ENCODE assay signal across 23 cellular contexts in the genomic region with DNA sequence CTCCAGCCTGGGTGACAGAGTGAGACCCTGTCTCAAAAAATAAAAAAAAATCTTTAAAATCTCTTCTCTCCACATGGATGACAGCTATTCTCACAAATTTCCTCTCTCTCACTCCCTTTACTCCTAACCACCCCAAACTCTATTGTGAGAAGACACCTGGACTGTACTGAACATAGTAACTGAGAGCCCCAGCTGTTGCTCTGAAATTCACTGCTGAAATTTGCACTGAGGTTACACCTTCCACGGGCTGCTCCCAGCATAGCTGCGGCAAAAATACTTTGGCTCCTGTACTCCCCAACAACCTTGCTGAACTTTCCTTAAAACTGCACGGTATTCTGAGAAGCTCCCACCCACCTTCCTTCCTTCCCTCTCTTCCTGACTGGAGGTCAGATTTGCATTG.
"Had no signal": no experiment of that assay in that cellular context is flagged by ENCODE, and none has a peak within 500 bp of the region (broad histone marks: within the 10 kb centered on the region; RNA-seq: fewer than 3 reads in every experiment).

No MANE protein-coding gene starts in this region.

- H3K36me3 ChIP-seq: esophagus squamous epithelium, heart right ventricle, lower lobe of right lung, prostate gland, right atrium auricular region, spleen, tibial artery had no signal

- H3K27ac ChIP-seq: coronary artery, esophagus squamous epithelium, heart right ventricle, lower lobe of right lung, parathyroid adenoma, prostate gland, right atrium auricular region, skin epidermis, spleen, testis, tibial artery had no signal

- H3K27me3 Mint-ChIP-seq: stimulated activated memory B cell treated with anti-CD40 and anti-IgM and Interleukin-4, amounts not matched to agents 10 μg/mL and 1 μg/mL and 100 μg/mL, for 72 hours; type B pancreatic cell had no signal

- H3K9me3 Mint-ChIP-seq: natural killer cell; neural crest cell; stimulated activated memory B cell treated with anti-CD40 and anti-IgM and Interleukin-4, amounts not matched to agents 10 μg/mL and 1 μg/mL and 100 μg/mL, for 72 hours; type B pancreatic cell had no signal

- H2AFZ ChIP-seq: parathyroid adenoma had no signal

- H3K36me3 Mint-ChIP-seq: natural killer cell; stimulated activated memory B cell treated with anti-CD40 and anti-IgM and Interleukin-4, amounts not matched to agents 10 μg/mL and 1 μg/mL and 100 μg/mL, for 72 hours; type B pancreatic cell had no signal

- ATAC-seq: heart right ventricle; left ventricle myocardium superior; lower lobe of right lung; natural killer cell; stimulated activated memory B cell treated with anti-CD40 and anti-IgM and Interleukin-4, amounts not matched to agents 10 μg/mL and 1 μg/mL and 100 μg/mL, for 72 hours; stimulated activated naive CD8-positive, alpha-beta T cell treated with anti-CD3 and anti-CD28 coated beads, Interleukin-15, Interleukin-2, amounts not matched to agents 100 U/mL and 50 U/mL, for 24 hours had no signal

- H3K79me2 ChIP-seq: parathyroid adenoma had no signal

- H3K4me1 ChIP-seq: parathyroid adenoma, prostate gland had no signal

- H3K4me3 Mint-ChIP-seq: natural killer cell; neural crest cell; stimulated activated memory B cell treated with anti-CD40 and anti-IgM and Interleukin-4, amounts not matched to agents 10 μg/mL and 1 μg/mL and 100 μg/mL, for 72 hours; type B pancreatic cell had no signal

- H3K27ac Mint-ChIP-seq: natural killer cell; stimulated activated memory B cell treated with anti-CD40 and anti-IgM and Interleukin-4, amounts not matched to agents 10 μg/mL and 1 μg/mL and 100 μg/mL, for 72 hours; type B pancreatic cell had no signal

- H3K4me3 ChIP-seq: coronary artery, esophagus squamous epithelium, heart right ventricle, lower lobe of right lung, prostate gland, right atrium auricular region, skin epidermis, spleen, testis, tibial artery had no signal

- H3K27me3 ChIP-seq: esophagus squamous epithelium, heart right ventricle, right atrium auricular region, spleen, testis, tibial artery had no signal

- DNase-seq: dermis blood vessel endothelial cell; effector memory CD4-positive, alpha-beta T cell; esophagus squamous epithelium; foreskin melanocyte; glutamatergic neuron; heart right ventricle; left ventricle myocardium superior; lower lobe of right lung; natural killer cell; spleen; stimulated activated CD4-positive, alpha-beta T cell treated with anti-CD3 and anti-CD28 coated beads, Interleukin-4, amount 100 ng/mL, for 4 hours; stimulated activated naive CD8-positive, alpha-beta T cell treated with anti-CD3 and anti-CD28 coated beads, Interleukin-15, Interleukin-2, amounts not matched to agents 100 U/mL and 50 U/mL, for 24 hours; substantia nigra; testis; tibial artery had no signal
